ENCODE assay signal across 11 cellular contexts in the genomic region with DNA sequence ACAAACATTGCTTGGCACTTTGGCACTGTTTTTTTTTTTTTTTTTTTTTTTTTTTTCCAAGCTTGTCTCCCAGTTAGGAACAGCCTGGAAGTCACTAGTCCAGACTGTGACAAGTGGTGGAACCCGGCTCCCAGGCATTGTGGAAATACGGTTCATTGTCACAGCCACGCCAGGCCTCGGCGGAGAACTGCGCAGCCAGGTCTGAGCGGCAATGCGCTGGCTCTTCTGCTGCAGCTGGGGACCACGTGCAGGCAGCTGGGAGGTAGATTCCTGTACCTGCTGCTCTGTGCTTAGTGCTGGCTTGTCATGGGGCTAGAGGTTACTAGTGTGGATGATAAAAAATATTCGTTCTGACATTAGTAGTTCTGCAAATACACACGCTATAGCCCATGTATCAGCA. TPM values are rescaled to one million over a fixed set of nuclear protein-coding genes. Genes with fewer than 3 reads are reported as not detected.
"Had no signal": no experiment of that assay in that cellular context is flagged by ENCODE, and none has a peak within 500 bp of the region (broad histone marks: within the 10 kb centered on the region; RNA-seq: fewer than 3 reads in every experiment).

No MANE protein-coding gene starts in this region.

- H3K36me3 Mint-ChIP-seq: IgD-negative memory B cell had no signal

- H3K36me3 ChIP-seq: HAP-1 had no signal

- H3K4me3 Mint-ChIP-seq: HFFc6, IgD-negative memory B cell had no signal

- H3K27ac ChIP-seq: GM23248, HL-60 had no signal

- H3K4me3 ChIP-seq: GM23248, HAP-1 had no signal

- H3K9me3 ChIP-seq: HAP-1 had no signal

- ATAC-seq: HCT116, HepG2 had no signal

- H3K4me1 ChIP-seq: HAP-1 had no signal

- DNase-seq: GM23248, GOT3, H7, HFFc6 had no signal

- H3K27ac Mint-ChIP-seq: HFFc6 had no signal

RNA-seq across cellular contexts. Expression of a gene that starts 5.0 kb away (rescaled TPM):
- total RNA-seq: GM23248, H4, H7, HepG2, HFFc6, HT1080 had no signal
- polyA plus RNA-seq: GM23248, HepG2, IgD-negative memory B cell had no signal
